1 cellular context compared by ENCODE assay signal in the genomic region with DNA sequence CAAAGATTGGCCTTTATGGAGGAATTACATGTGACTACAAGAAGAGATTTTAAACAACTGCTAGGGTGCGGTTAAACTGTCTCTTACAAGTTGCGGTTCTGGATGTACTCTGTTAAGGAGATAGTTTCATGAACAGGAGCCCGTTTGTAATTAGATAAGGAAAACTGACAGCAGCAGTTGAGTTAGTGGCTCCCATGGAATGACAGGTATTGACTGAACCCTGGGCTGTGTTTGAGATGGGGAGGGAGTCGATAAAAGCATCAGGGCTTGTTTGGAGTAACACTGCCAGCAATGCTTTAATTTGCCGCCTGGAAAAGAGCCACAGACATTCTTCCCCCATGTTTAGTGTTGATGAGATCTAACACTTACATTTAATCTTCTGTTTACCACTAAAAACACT.
TF ChIP-seq lines count a peak whose summit lies in the region.

No MANE protein-coding gene starts in this region.

TF ChIP-seq in K562, 482 proteins besides CTCF, POLR2A, EP300 and RAD21 (continued from another document):
- TF ChIP-seq, protein P1, sequence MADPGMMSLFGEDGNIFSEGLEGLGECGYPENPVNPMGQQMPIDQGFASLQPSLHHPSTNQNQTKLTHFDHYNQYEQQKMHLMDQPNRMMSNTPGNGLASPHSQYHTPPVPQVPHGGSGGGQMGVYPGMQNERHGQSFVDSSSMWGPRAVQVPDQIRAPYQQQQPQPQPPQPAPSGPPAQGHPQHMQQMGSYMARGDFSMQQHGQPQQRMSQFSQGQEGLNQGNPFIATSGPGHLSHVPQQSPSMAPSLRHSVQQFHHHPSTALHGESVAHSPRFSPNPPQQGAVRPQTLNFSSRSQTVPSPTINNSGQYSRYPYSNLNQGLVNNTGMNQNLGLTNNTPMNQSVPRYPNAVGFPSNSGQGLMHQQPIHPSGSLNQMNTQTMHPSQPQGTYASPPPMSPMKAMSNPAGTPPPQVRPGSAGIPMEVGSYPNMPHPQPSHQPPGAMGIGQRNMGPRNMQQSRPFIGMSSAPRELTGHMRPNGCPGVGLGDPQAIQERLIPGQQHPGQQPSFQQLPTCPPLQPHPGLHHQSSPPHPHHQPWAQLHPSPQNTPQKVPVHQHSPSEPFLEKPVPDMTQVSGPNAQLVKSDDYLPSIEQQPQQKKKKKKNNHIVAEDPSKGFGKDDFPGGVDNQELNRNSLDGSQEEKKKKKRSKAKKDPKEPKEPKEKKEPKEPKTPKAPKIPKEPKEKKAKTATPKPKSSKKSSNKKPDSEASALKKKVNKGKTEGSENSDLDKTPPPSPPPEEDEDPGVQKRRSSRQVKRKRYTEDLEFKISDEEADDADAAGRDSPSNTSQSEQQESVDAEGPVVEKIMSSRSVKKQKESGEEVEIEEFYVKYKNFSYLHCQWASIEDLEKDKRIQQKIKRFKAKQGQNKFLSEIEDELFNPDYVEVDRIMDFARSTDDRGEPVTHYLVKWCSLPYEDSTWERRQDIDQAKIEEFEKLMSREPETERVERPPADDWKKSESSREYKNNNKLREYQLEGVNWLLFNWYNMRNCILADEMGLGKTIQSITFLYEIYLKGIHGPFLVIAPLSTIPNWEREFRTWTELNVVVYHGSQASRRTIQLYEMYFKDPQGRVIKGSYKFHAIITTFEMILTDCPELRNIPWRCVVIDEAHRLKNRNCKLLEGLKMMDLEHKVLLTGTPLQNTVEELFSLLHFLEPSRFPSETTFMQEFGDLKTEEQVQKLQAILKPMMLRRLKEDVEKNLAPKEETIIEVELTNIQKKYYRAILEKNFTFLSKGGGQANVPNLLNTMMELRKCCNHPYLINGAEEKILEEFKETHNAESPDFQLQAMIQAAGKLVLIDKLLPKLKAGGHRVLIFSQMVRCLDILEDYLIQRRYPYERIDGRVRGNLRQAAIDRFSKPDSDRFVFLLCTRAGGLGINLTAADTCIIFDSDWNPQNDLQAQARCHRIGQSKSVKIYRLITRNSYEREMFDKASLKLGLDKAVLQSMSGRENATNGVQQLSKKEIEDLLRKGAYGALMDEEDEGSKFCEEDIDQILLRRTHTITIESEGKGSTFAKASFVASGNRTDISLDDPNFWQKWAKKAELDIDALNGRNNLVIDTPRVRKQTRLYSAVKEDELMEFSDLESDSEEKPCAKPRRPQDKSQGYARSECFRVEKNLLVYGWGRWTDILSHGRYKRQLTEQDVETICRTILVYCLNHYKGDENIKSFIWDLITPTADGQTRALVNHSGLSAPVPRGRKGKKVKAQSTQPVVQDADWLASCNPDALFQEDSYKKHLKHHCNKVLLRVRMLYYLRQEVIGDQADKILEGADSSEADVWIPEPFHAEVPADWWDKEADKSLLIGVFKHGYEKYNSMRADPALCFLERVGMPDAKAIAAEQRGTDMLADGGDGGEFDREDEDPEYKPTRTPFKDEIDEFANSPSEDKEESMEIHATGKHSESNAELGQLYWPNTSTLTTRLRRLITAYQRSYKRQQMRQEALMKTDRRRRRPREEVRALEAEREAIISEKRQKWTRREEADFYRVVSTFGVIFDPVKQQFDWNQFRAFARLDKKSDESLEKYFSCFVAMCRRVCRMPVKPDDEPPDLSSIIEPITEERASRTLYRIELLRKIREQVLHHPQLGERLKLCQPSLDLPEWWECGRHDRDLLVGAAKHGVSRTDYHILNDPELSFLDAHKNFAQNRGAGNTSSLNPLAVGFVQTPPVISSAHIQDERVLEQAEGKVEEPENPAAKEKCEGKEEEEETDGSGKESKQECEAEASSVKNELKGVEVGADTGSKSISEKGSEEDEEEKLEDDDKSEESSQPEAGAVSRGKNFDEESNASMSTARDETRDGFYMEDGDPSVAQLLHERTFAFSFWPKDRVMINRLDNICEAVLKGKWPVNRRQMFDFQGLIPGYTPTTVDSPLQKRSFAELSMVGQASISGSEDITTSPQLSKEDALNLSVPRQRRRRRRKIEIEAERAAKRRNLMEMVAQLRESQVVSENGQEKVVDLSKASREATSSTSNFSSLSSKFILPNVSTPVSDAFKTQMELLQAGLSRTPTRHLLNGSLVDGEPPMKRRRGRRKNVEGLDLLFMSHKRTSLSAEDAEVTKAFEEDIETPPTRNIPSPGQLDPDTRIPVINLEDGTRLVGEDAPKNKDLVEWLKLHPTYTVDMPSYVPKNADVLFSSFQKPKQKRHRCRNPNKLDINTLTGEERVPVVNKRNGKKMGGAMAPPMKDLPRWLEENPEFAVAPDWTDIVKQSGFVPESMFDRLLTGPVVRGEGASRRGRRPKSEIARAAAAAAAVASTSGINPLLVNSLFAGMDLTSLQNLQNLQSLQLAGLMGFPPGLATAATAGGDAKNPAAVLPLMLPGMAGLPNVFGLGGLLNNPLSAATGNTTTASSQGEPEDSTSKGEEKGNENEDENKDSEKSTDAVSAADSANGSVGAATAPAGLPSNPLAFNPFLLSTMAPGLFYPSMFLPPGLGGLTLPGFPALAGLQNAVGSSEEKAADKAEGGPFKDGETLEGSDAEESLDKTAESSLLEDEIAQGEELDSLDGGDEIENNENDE (IDR thresholded peaks at IDR 0.05; ENCODE audit: low read depth, low read length) = no peak
- TF ChIP-seq SP1 (CRISPR knock-in tag; IDR thresholded peaks at IDR 0.05) (0 out of 2 replicates have a peak, but pooled peaks have one; percentile 27), PCBP1 (IDR thresholded peaks at IDR 0.05; ENCODE audit: low read depth, low read length, poor library complexity, severe bottlenecking) (no peak), TSC22D4 (tag; IDR thresholded peaks at IDR 0.05) (no peak), TCF3 (CRISPR knock-in tag; IDR thresholded peaks at IDR 0.05) (peak; percentile 41; the same call in 1 of the 2 replicates), NCOA2 (IDR thresholded peaks at IDR 0.05; ENCODE audit: partially characterized antibody in 2 of 2) (peak; percentile 41 to 53), CBFA2T3 (IDR thresholded peaks at IDR 0.05) (peak; percentile 92), HDAC2 (IDR thresholded peaks at IDR 0.05) (0 out of 2 replicates have a peak, but pooled peaks have one; percentile 40), CBFA2T2 (conservative IDR thresholded peaks at IDR 0.05) (peak; percentile 82), MAZ (CRISPR knock-in tag; conservative IDR thresholded peaks at IDR 0.05 in 1 of 2, IDR thresholded peaks at IDR 0.05 in 1 of 2) (0 out of 4 replicates have a peak, but pooled peaks of 1 of the 2 experiments have one; percentile 20), FOSL1 (tag; conservative IDR thresholded peaks at IDR 0.05) (0 out of 2 replicates have a peak, but pooled peaks have one; percentile 18), MED1 (CRISPR knock-in tag; IDR thresholded peaks at IDR 0.05; ENCODE audit: borderline replicate concordance) (no peak), ESRRA (IDR thresholded peaks at IDR 0.05; ENCODE audit: borderline replicate concordance, low read depth) (peak; percentile 56; the same call in 1 of the 2 replicates), DPF2 (IDR thresholded peaks at IDR 0.05) (peak; percentile 66), NBN (IDR thresholded peaks at IDR 0.05; ENCODE audit: low read depth) (no peak), POLR3A (IDR thresholded peaks at IDR 0.05; ENCODE audit: borderline replicate concordance, extremely low read depth, insufficient read depth, insufficient read length) (no peak), TEAD1 (CRISPR knock-in tag; IDR thresholded peaks at IDR 0.05) (peak in 1 of 2 experiments; percentile 19; a peak in 1 of 4 replicates), NONO (IDR thresholded peaks at IDR 0.05; ENCODE audit: low read depth in 2 of 2, low read length in 1 of 2) (no peak), CTBP1 (IDR thresholded peaks at IDR 0.05; ENCODE audit: borderline replicate concordance) (peak; percentile 58; the same call in 1 of the 2 replicates), CBX1 (IDR thresholded peaks at IDR 0.05; ENCODE audit: low read depth) (no peak), NR4A1 (CRISPR knock-in tag; IDR thresholded peaks at IDR 0.05) (no peak), NR4A1 (tag; IDR thresholded peaks at IDR 0.05) (no peak)
- TF ChIP-seq, protein P2, sequence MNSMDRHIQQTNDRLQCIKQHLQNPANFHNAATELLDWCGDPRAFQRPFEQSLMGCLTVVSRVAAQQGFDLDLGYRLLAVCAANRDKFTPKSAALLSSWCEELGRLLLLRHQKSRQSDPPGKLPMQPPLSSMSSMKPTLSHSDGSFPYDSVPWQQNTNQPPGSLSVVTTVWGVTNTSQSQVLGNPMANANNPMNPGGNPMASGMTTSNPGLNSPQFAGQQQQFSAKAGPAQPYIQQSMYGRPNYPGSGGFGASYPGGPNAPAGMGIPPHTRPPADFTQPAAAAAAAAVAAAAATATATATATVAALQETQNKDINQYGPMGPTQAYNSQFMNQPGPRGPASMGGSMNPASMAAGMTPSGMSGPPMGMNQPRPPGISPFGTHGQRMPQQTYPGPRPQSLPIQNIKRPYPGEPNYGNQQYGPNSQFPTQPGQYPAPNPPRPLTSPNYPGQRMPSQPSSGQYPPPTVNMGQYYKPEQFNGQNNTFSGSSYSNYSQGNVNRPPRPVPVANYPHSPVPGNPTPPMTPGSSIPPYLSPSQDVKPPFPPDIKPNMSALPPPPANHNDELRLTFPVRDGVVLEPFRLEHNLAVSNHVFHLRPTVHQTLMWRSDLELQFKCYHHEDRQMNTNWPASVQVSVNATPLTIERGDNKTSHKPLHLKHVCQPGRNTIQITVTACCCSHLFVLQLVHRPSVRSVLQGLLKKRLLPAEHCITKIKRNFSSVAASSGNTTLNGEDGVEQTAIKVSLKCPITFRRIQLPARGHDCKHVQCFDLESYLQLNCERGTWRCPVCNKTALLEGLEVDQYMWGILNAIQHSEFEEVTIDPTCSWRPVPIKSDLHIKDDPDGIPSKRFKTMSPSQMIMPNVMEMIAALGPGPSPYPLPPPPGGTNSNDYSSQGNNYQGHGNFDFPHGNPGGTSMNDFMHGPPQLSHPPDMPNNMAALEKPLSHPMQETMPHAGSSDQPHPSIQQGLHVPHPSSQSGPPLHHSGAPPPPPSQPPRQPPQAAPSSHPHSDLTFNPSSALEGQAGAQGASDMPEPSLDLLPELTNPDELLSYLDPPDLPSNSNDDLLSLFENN (IDR thresholded peaks at IDR 0.05; ENCODE audit: low read depth in 2 of 2, low read length in 2 of 2) = 0 out of 4 replicates have a peak, but pooled peaks of 1 of the 2 experiments have one; percentile 49
- TF ChIP-seq, protein P3, sequence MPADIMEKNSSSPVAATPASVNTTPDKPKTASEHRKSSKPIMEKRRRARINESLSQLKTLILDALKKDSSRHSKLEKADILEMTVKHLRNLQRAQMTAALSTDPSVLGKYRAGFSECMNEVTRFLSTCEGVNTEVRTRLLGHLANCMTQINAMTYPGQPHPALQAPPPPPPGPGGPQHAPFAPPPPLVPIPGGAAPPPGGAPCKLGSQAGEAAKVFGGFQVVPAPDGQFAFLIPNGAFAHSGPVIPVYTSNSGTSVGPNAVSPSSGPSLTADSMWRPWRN (IDR thresholded peaks at IDR 0.05; ENCODE audit: low read depth) = no peak
